ENCODE assay signal across 13 cellular contexts in genomic region chr9:74303945-74304344, GRCh38.
DNase-seq lines count a peak whose midpoint lies in the region; ATAC-seq and TF ChIP-seq lines count a peak whose summit lies in the region.
"Had no signal": no experiment of that assay in that cellular context is flagged by ENCODE, and none has a peak within 500 bp of the region (broad histone marks: within the 10 kb centered on the region; RNA-seq: fewer than 3 reads in every experiment).

No MANE protein-coding gene starts in this region.

- TF ChIP-seq EP300 in sigmoid colon (IDR thresholded peaks at IDR 0.05) = no peak

- H3K4me1 ChIP-seq in HUES48 (ENCODE audit: control insufficient read depth, insufficient read depth, low read length) (peaks cover 41% of the 10 kb centered on the region), sigmoid colon (no peaks in the 10 kb centered on the region)
- H3K4me1 ChIP-seq: A549, BE2C had no signal

- DNase-seq in WTC11 (ENCODE audit: low spot score) (no peak), left kidney (ENCODE audit: low read depth, low spot score) (peak; percentile 76), activated gamma-delta T cell (lab: John Stamatoyannopoulos, UW) (no peak), sigmoid colon (no peak)
- DNase-seq: BE2C; CD4-positive, alpha-beta memory T cell; DMS79 had no signal

- H3K4me3 ChIP-seq in HUES48 (ENCODE audit: low read depth, low read length) (no peak overlapping the region), sigmoid colon (no peak overlapping the region)
- H3K4me3 ChIP-seq: A549 had no signal

- no peak overlapping the region for H3K9ac ChIP-seq in HUES48 (ENCODE audit: low read depth, low read length)

- POLR2A ChIA-PET in WTC11 (lab: Charles Lee) = no interaction called here

- TF ChIP-seq POLR2A in sigmoid colon (IDR thresholded peaks at IDR 0.05) = no peak

- TF ChIP-seq CTCF in WTC11 (IDR thresholded peaks at IDR 0.05) (no peak), sigmoid colon (IDR thresholded peaks at IDR 0.05) (no peak)

- H3K36me3 ChIP-seq in HUES48 (ENCODE audit: control insufficient read depth, insufficient read depth, low read length) = no peaks in the 10 kb centered on the region
- H3K36me3 ChIP-seq in sigmoid colon = no peaks in the 10 kb centered on the region
- H3K36me3 ChIP-seq: BE2C had no signal

- ATAC-seq in WTC11 = peak; percentile 65; the same call in 1 of the 2 replicates
- ATAC-seq in GM19397 (IDR thresholded peaks at IDR 0.05; ENCODE audit: unreplicated experiment) = no peak
- ATAC-seq: A549, HCT116 had no signal

- H3K27me3 ChIP-seq in HUES48 (ENCODE audit: control insufficient read depth, insufficient read depth, low read length) (no peaks in the 10 kb centered on the region), sigmoid colon (no peaks in the 10 kb centered on the region)
- H3K27me3 ChIP-seq: BE2C had no signal

- no peaks in the 10 kb centered on the region for H3K27me3 Mint-ChIP-seq in WTC11 (ENCODE audit: low read depth)
- H3K27me3 Mint-ChIP-seq: CD4-positive, alpha-beta memory T cell; IgD-negative memory B cell had no signal

- H3K36me3 Mint-ChIP-seq in WTC11 = no peaks in the 10 kb centered on the region
- H3K36me3 Mint-ChIP-seq: CD4-positive, alpha-beta memory T cell; IgD-negative memory B cell had no signal

- intact Hi-C loops in sigmoid colon (cut with DNase I) = no loop called here

- H3K9me3 ChIP-seq in HUES48 (ENCODE audit: control insufficient read depth, insufficient read depth, low read length) (no peaks in the 10 kb centered on the region), sigmoid colon (no peaks in the 10 kb centered on the region)
- H3K9me3 ChIP-seq: A549, BE2C had no signal

- H3K27ac ChIP-seq in HUES48 (ENCODE audit: low read depth, low read length) = peak overlapping the region; percentile 87
- no peak overlapping the region for H3K27ac ChIP-seq in sigmoid colon
- H3K27ac ChIP-seq: A549, C4-2B had no signal

- 59 to 78% methylated on average over 6 of the region's 6 CpGs for WGBS in sigmoid colon, 2 donors

- peaks cover 40% of the 10 kb centered on the region for H3K4me1 Mint-ChIP-seq in WTC11
- H3K4me1 Mint-ChIP-seq: CD4-positive, alpha-beta memory T cell; IgD-negative memory B cell had no signal

- no peak overlapping the region for H3K4me3 Mint-ChIP-seq in WTC11
- H3K4me3 Mint-ChIP-seq: CD4-positive, alpha-beta memory T cell; IgD-negative memory B cell had no signal

- H3K9me3 Mint-ChIP-seq in WTC11 = peaks cover 7% of the 10 kb centered on the region; the same call in 1 of the 2 replicates

- H3K27ac Mint-ChIP-seq in WTC11 = peak overlapping the region; percentile 73
- H3K27ac Mint-ChIP-seq: CD4-positive, alpha-beta memory T cell; IgD-negative memory B cell had no signal

- CTCF ChIA-PET in WTC11 (lab: Charles Lee) = no interaction called here

TF ChIP-seq in WTC11, 78 proteins besides CTCF, POLR2A, EP300 and RAD21 (continues in another document):
- TF ChIP-seq E2F1 (CRISPR knock-in tag; IDR thresholded peaks at IDR 0.05) (no peak), JUN (CRISPR knock-in tag; IDR thresholded peaks at IDR 0.05) (no peak), ERG (CRISPR knock-in tag; IDR thresholded peaks at IDR 0.05) (no peak), SOX15 (CRISPR knock-in tag; IDR thresholded peaks at IDR 0.05) (no peak), ZNF532 (CRISPR knock-in tag; IDR thresholded peaks at IDR 0.05; ENCODE audit: borderline replicate concordance) (no peak), FOXP1 (CRISPR knock-in tag; IDR thresholded peaks at IDR 0.05; ENCODE audit: borderline replicate concordance) (no peak), EMX1 (CRISPR knock-in tag; IDR thresholded peaks at IDR 0.05) (no peak), PRRX2 (CRISPR knock-in tag; IDR thresholded peaks at IDR 0.05) (no peak), PRDM15 (CRISPR knock-in tag; IDR thresholded peaks at IDR 0.05) (no peak), TCF7 (CRISPR knock-in tag; IDR thresholded peaks at IDR 0.05; ENCODE audit: low read depth) (no peak), FOXK1 (CRISPR knock-in tag; IDR thresholded peaks at IDR 0.05) (no peak), SMAD4 (CRISPR knock-in tag; IDR thresholded peaks at IDR 0.05) (no peak), ZNF263 (CRISPR knock-in tag; IDR thresholded peaks at IDR 0.05; ENCODE audit: low read depth) (no peak), IRF1 (CRISPR knock-in tag; IDR thresholded peaks at IDR 0.05) (no peak)
